1 cellular context compared by ENCODE assay signal in genomic region chr2:170554278-170554955, GRCh38.
TF ChIP-seq lines count a peak whose summit lies in the region.

No MANE protein-coding gene starts in this region.

TF ChIP-seq in endothelial cell of umbilical vein, 7 proteins besides CTCF, POLR2A, EP300 and RAD21:
- peak; percentile 40 for TF ChIP-seq JUN (IDR thresholded peaks at IDR 0.05; ENCODE audit: borderline replicate concordance, insufficient read depth, insufficient read length, low read depth)
- no peak for TF ChIP-seq FOS (IDR thresholded peaks at IDR 0.05; ENCODE audit: borderline replicate concordance, insufficient read depth, low read length)
- TF ChIP-seq POLR2AphosphoS5 (IDR thresholded peaks at IDR 0.05; ENCODE audit: insufficient read depth, low read depth, low read length): peak; percentile 28
- no peak for TF ChIP-seq MYC (IDR thresholded peaks at IDR 0.05; ENCODE audit: low read depth, low read length)
TF ChIP-seq in endothelial cell of umbilical vein: peak in this region for 2.
